Comparison of ENCODE assay signal across 8 cellular contexts in the genomic region with DNA sequence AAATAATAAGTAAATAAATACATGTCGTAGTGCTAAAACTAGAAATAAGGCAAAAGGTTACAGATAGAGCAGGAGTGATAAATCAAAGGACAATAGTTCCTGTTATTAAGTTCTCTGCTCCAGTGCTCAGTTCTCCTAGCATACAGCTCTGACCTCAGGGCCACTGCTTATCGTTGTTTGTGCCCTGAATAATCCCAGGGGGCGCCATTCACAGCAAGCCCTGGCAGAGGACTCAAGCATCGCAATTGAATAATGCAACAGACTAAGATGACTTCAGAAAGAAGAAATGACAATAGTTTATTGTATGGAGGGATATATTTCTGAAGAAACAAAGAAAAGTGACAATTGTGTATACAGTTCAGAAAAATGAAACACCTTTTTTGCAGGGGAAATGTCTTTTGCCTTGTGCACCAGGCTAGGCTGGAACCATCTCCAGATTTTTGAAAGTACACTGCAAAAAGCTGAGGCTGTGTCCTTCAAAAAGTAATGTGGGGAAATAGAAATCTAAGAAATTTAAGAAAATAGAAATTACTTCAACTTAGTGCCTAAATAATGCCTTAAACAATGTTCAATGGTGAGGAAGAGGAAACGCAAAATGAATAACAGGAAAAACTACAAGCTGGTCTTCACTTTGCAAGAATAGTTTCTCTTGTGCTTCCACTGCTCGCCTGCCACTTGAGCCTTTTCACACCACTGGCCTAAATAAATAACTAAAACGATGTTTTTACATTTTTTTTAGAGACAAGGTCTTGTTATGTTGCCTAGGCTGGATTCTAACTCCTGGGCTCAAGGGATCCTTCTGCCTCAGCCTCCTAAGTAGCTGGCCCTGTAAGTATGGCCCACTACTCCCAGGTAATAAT. TPM values are rescaled to one million over a fixed set of nuclear protein-coding genes. Genes with fewer than 3 reads are reported as not detected.
DNase-seq lines count a peak whose midpoint lies in the region; ATAC-seq, FAIRE-seq and TF ChIP-seq lines count a peak whose summit lies in the region.

No MANE protein-coding gene starts in this region.

- peak; percentile 60 to 89 (median 75) for TF ChIP-seq CTCF in HCT116 (IDR thresholded peaks at IDR 0.05 in 2 of 3, conservative IDR thresholded peaks at IDR 0.05 in 1 of 3; ENCODE audit: borderline replicate concordance in 1 of 3, insufficient read depth in 1 of 3, low read depth in 2 of 3, low read length in 2 of 3)
- peak; percentile 45 for TF ChIP-seq CTCF in kidney (IDR thresholded peaks at IDR 0.05; ENCODE audit: borderline replicate concordance, extremely low read depth, insufficient read depth)

- no peaks in the 10 kb centered on the region for H3K9me3 Mint-ChIP-seq in CD8-positive, alpha-beta memory T cell
- H3K9me3 Mint-ChIP-seq in activated naive CD8-positive, alpha-beta T cell treated with anti-CD3 and anti-CD28 coated beads for 36 hours, result no peaks in the 10 kb centered on the region
- no peaks in the 10 kb centered on the region for H3K9me3 Mint-ChIP-seq in stimulated activated effector memory CD8-positive, alpha-beta T cell treated with anti-CD3 and anti-CD28 coated beads, Interleukin-12 subunit alpha, Interleukin-12 subunit beta, amount 100 ng/mL, for 72 hours

- no peaks in the 10 kb centered on the region for H3K79me2 ChIP-seq in HCT116 (ENCODE audit: insufficient read depth, low read length)

- peak; percentile 17 to 64 (median 28) for DNase-seq in CD8-positive, alpha-beta memory T cell
- DNase-seq in HCT116 (ENCODE audit: low read depth, low spot score), result peak; percentile 46
- peak; percentile 60 for DNase-seq in RPMI8226
- peak; percentile 18 for DNase-seq in activated naive CD8-positive, alpha-beta T cell treated with anti-CD3 and anti-CD28 coated beads for 36 hours
- no peak for DNase-seq in kidney
- DNase-seq in stimulated activated effector memory CD8-positive, alpha-beta T cell treated with anti-CD3 and anti-CD28 coated beads, Interleukin-12 subunit alpha, Interleukin-12 subunit beta, amount 100 ng/mL, for 72 hours (ENCODE audit: low spot score in 2 of 2), result peak in 1 of 2 donors; percentile 11
- no peak for DNase-seq in inferior parietal cortex (ENCODE audit: extremely low spot score)

- BruUV-seq in HCT116 (replicated peaks; lab: Mats Ljungman, UMichigan), result no TSS peak

- H3K27ac Mint-ChIP-seq in CD8-positive, alpha-beta memory T cell, result no peak overlapping the region
- no peak overlapping the region for H3K27ac Mint-ChIP-seq in activated naive CD8-positive, alpha-beta T cell treated with anti-CD3 and anti-CD28 coated beads for 36 hours
- no peak overlapping the region for H3K27ac Mint-ChIP-seq in stimulated activated effector memory CD8-positive, alpha-beta T cell treated with anti-CD3 and anti-CD28 coated beads, Interleukin-12 subunit alpha, Interleukin-12 subunit beta, amount 100 ng/mL, for 72 hours

- H3K4me2 ChIP-seq in HCT116 (ENCODE audit: low read length), result no peak overlapping the region

- no peaks in the 10 kb centered on the region for H3K36me3 Mint-ChIP-seq in CD8-positive, alpha-beta memory T cell
- H3K36me3 Mint-ChIP-seq in activated naive CD8-positive, alpha-beta T cell treated with anti-CD3 and anti-CD28 coated beads for 36 hours, result no peaks in the 10 kb centered on the region
- H3K36me3 Mint-ChIP-seq in stimulated activated effector memory CD8-positive, alpha-beta T cell treated with anti-CD3 and anti-CD28 coated beads, Interleukin-12 subunit alpha, Interleukin-12 subunit beta, amount 100 ng/mL, for 72 hours, result no peaks in the 10 kb centered on the region

- H3K4me1 ChIP-seq in CD8-positive, alpha-beta memory T cell (ENCODE audit: insufficient read depth, low read length), result no peaks in the 10 kb centered on the region
- H3K4me1 ChIP-seq in HCT116 (ENCODE audit: control insufficient read depth in 1 of 2, insufficient read depth in 2 of 2, low read length in 2 of 2), result no peaks in the 10 kb centered on the region
- no peaks in the 10 kb centered on the region for H3K4me1 ChIP-seq in kidney (ENCODE audit: control insufficient read depth in 1 of 2, insufficient read depth in 1 of 2, low read depth in 1 of 2, low read length in 2 of 2)

- no peak overlapping the region for H3K4me3 Mint-ChIP-seq in CD8-positive, alpha-beta memory T cell
- H3K4me3 Mint-ChIP-seq in activated naive CD8-positive, alpha-beta T cell treated with anti-CD3 and anti-CD28 coated beads for 36 hours, result no peak overlapping the region
- H3K4me3 Mint-ChIP-seq in stimulated activated effector memory CD8-positive, alpha-beta T cell treated with anti-CD3 and anti-CD28 coated beads, Interleukin-12 subunit alpha, Interleukin-12 subunit beta, amount 100 ng/mL, for 72 hours, result no peak overlapping the region

- H3K9me3 ChIP-seq in CD8-positive, alpha-beta memory T cell (ENCODE audit: low read length), result no peaks in the 10 kb centered on the region
- no peaks in the 10 kb centered on the region for H3K9me3 ChIP-seq in HCT116 (ENCODE audit: control insufficient read depth in 1 of 2, insufficient read depth in 1 of 2, low read depth in 1 of 2, low read length in 2 of 2)
- no peaks in the 10 kb centered on the region for H3K9me3 ChIP-seq in kidney (ENCODE audit: control insufficient read depth in 1 of 2, low read length in 2 of 2)

- RAD21 ChIA-PET in HCT116 (lab: Charles Lee; ENCODE audit: low non-redundant PET in 1 of 2, low total read pairs in 2 of 2, uncharacterized antibody in 2 of 2, unreplicated experiment in 2 of 2), result interaction anchor here (0.7 to 0.9 kb wide), 2 partner anchors 53 to 136 kb away, joined by 3 read pairs; no protein-coding TSS in a partner anchor

- H3K9ac ChIP-seq in HCT116 (ENCODE audit: low read length) (no peak overlapping the region), kidney (ENCODE audit: low read length in 2 of 2) (no peak overlapping the region)

- peak; percentile 66 for TF ChIP-seq RAD21 in HCT116 (IDR thresholded peaks at IDR 0.05; ENCODE audit: low read depth)

- peak overlapping the region; percentile 97 for H2AFZ ChIP-seq in HCT116 (ENCODE audit: low read depth, low read length, poor library complexity, severe bottlenecking)

- no peaks in the 10 kb centered on the region for H3K9me2 ChIP-seq in HCT116 (ENCODE audit: insufficient read depth)

- ATAC-seq in HCT116, result peak; percentile 97
- peak; percentile 75 for ATAC-seq in stimulated activated effector memory CD8-positive, alpha-beta T cell treated with anti-CD3 and anti-CD28 coated beads, Interleukin-12 subunit alpha, Interleukin-12 subunit beta, amount 100 ng/mL, for 72 hours
- ATAC-seq in HG02870 (IDR thresholded peaks at IDR 0.05; ENCODE audit: unreplicated experiment), result no peak

- POLR2A ChIA-PET in CD8-positive, alpha-beta memory T cell (lab: Charles Lee), result no interaction called here
- POLR2A ChIA-PET in HCT116 (lab: Charles Lee), result interaction anchor here (1.3 to 2.4 kb wide), 2 partner anchors 19 to 29 kb away, joined by 3 to 7 read pairs; partner anchors contain the start of gene CCNYL1

- H3K4me3 ChIP-seq in CD8-positive, alpha-beta memory T cell (ENCODE audit: low read length), result no peak overlapping the region
- H3K4me3 ChIP-seq in HCT116 (replicated peaks in 1 of 2; ENCODE audit: low read depth in 1 of 2, low read length in 2 of 2) (no peak overlapping the region), kidney (ENCODE audit: low read length in 2 of 2) (no peak overlapping the region)

- H3K27me3 Mint-ChIP-seq in CD8-positive, alpha-beta memory T cell, result peaks cover 3 to 10% of the 10 kb centered on the region in 2 donors
- no peaks in the 10 kb centered on the region for H3K27me3 Mint-ChIP-seq in activated naive CD8-positive, alpha-beta T cell treated with anti-CD3 and anti-CD28 coated beads for 36 hours

- H4K20me1 ChIP-seq in HCT116 (ENCODE audit: insufficient read depth), result no peaks in the 10 kb centered on the region

- H3K27ac ChIP-seq in CD8-positive, alpha-beta memory T cell (ENCODE audit: low read depth, low read length), result no peak overlapping the region
- H3K27ac ChIP-seq in HCT116 (ENCODE audit: low read depth, low read length), result no peak overlapping the region
- no peak overlapping the region for H3K27ac ChIP-seq in kidney (ENCODE audit: low read depth in 2 of 2, low read length in 2 of 2)

- FAIRE-seq in kidney (lab: Jason Lieb, UNC), result peak; percentile 11

- intact Hi-C loops in HCT116 (cut with micrococcal nuclease) (loop anchor here (1.0 kb wide), 1 partner anchor 348 kb away; no protein-coding TSS in a partner anchor), kidney (cut with DNase I) (no loop called here)

- no peak for TF ChIP-seq POLR2A in HCT116 (IDR thresholded peaks at IDR 0.05; ENCODE audit: borderline replicate concordance, extremely low read depth, insufficient read depth, insufficient read length)

- H3K36me3 ChIP-seq in CD8-positive, alpha-beta memory T cell (ENCODE audit: insufficient read depth, low read length), result no peaks in the 10 kb centered on the region
- H3K36me3 ChIP-seq in HCT116 (ENCODE audit: control insufficient read depth in 1 of 2, insufficient read depth in 2 of 2, low read length in 2 of 2) (no peaks in the 10 kb centered on the region), kidney (ENCODE audit: control insufficient read depth in 1 of 2, insufficient read depth in 2 of 2, low read length in 2 of 2) (no peaks in the 10 kb centered on the region)

- peaks cover 0 to 3% (median 3%) of the 10 kb centered on the region in 3 donors for H3K4me1 Mint-ChIP-seq in CD8-positive, alpha-beta memory T cell
- peaks cover 7% of the 10 kb centered on the region for H3K4me1 Mint-ChIP-seq in activated naive CD8-positive, alpha-beta T cell treated with anti-CD3 and anti-CD28 coated beads for 36 hours
- peaks cover 12% of the 10 kb centered on the region for H3K4me1 Mint-ChIP-seq in stimulated activated effector memory CD8-positive, alpha-beta T cell treated with anti-CD3 and anti-CD28 coated beads, Interleukin-12 subunit alpha, Interleukin-12 subunit beta, amount 100 ng/mL, for 72 hours

- no peaks in the 10 kb centered on the region for H3K27me3 ChIP-seq in CD8-positive, alpha-beta memory T cell (ENCODE audit: insufficient read depth, low read length, poor library complexity, severe bottlenecking)
- no peaks in the 10 kb centered on the region for H3K27me3 ChIP-seq in HCT116 (ENCODE audit: insufficient read depth, low read length)

- CTCF ChIA-PET in CD8-positive, alpha-beta memory T cell (lab: Charles Lee), result interaction anchor here (0.6 to 1.5 kb wide), 14 partner anchors 12 to 384 kb away, joined by 3 to 5 read pairs (median 4); partner anchors contain the start of genes CCNYL1 and METTL21A
- CTCF ChIA-PET in HCT116 (lab: Charles Lee), result interaction anchor here (0.6 to 3.1 kb wide), 13 partner anchors 8 to 348 kb away, joined by 3 to 20 read pairs (median 9); partner anchors contain the start of genes CCNYL1 and METTL21A

TF ChIP-seq in HCT116, 20 proteins besides CTCF, POLR2A, EP300 and RAD21 (continues in another document):
- TF ChIP-seq ELF1 (IDR thresholded peaks at IDR 0.05; ENCODE audit: borderline replicate concordance, low read depth) (no peak), YY1 (IDR thresholded peaks at IDR 0.05; ENCODE audit: extremely low read depth, insufficient replicate concordance, low read depth, low read length) (peak; percentile 52), JUND (IDR thresholded peaks at IDR 0.05) (no peak)

RNA-seq across cellular contexts. Expression of gene CCNYL1, which starts 19.0 kb away (rescaled TPM):
- 1 to 10 TPM; 6.1 to 7.2 TPM for total RNA-seq in CD8-positive, alpha-beta memory T cell
- polyA plus RNA-seq in CD8-positive, alpha-beta memory T cell, result 2.0 TPM
- total RNA-seq in HCT116 (2021; ENCODE audit: unreplicated experiment) (14.9 TPM), kidney (14.6 TPM)
- polyA plus RNA-seq in HCT116 (2012), result 4.7 and 6.2 TPM in 2 replicates
- total RNA-seq in activated naive CD8-positive, alpha-beta T cell treated with anti-CD3 and anti-CD28 coated beads for 36 hours, result 1 to 10 TPM; 5.8 to 6.0 TPM
- polyA plus RNA-seq in kidney (ENCODE audit: insufficient read depth, low read depth, low replicate concordance), result 6.7 TPM

Comparison
In these comparisons a context has a peak if more than half of its experiments do, and no peak if none do; other contexts are left out.
1. DNase-seq: peak in CD8-positive, alpha-beta memory T cell (5 of 5), HCT116 (single experiment), RPMI8226 (single experiment) and activated naive CD8-positive, alpha-beta T cell treated with anti-CD3 and anti-CD28 coated beads for 36 hours (single experiment); none in kidney (single experiment) and inferior parietal cortex (single experiment).